ENCODE assay signal across 2 cellular contexts in genomic region chr9:114314881-114315722, GRCh38.
TF ChIP-seq lines count a peak whose summit lies in the region.

No MANE protein-coding gene starts in this region.

TF ChIP-seq in IMR-90, 13 proteins besides CTCF, POLR2A, EP300 and RAD21:
- TF ChIP-seq ELK1 (IDR thresholded peaks at IDR 0.05; ENCODE audit: borderline replicate concordance, low read depth, low read length) = no peak
- TF ChIP-seq BHLHE40 (IDR thresholded peaks at IDR 0.05; ENCODE audit: low read depth, low read length) = no peak
- TF ChIP-seq MAZ (IDR thresholded peaks at IDR 0.05; ENCODE audit: borderline replicate concordance, low read depth, low read length) = no peak
- no peak for TF ChIP-seq RCOR1 (IDR thresholded peaks at IDR 0.05; ENCODE audit: insufficient replicate concordance, low read length)
- no peak for TF ChIP-seq RFX5 (IDR thresholded peaks at IDR 0.05; ENCODE audit: low read depth, low read length)
- no peak for TF ChIP-seq USF2 (IDR thresholded peaks at IDR 0.05; ENCODE audit: low read depth, low read length)
- TF ChIP-seq SMC3 (IDR thresholded peaks at IDR 0.05; ENCODE audit: low read depth, low read length) = no peak
- TF ChIP-seq CHD1 (IDR thresholded peaks at IDR 0.05; ENCODE audit: low read depth, low read length) = no peak
- no peak for TF ChIP-seq NFE2L2 (IDR thresholded peaks at IDR 0.05; ENCODE audit: low read depth, low read length)
- no peak for TF ChIP-seq MAFK (IDR thresholded peaks at IDR 0.05; ENCODE audit: low read depth, low read length)
- no peak for TF ChIP-seq FOS (IDR thresholded peaks at IDR 0.05; ENCODE audit: low read depth, low read length)
- no peak for TF ChIP-seq MXI1 (IDR thresholded peaks at IDR 0.05; ENCODE audit: borderline replicate concordance, low read depth, low read length)
- no peak for TF ChIP-seq CEBPB (IDR thresholded peaks at IDR 0.05; ENCODE audit: low read depth, low read length)

TF ChIP-seq in SK-N-SH, 30 proteins besides CTCF, POLR2A, EP300 and RAD21:
- no peak for TF ChIP-seq SIN3A (IDR thresholded peaks at IDR 0.05; ENCODE audit: borderline replicate concordance, low read depth, low read length)
- no peak for TF ChIP-seq NFIC (IDR thresholded peaks at IDR 0.05; ENCODE audit: borderline replicate concordance)
- TF ChIP-seq ELF1 (IDR thresholded peaks at IDR 0.05) = no peak
- TF ChIP-seq ZBTB33 (IDR thresholded peaks at IDR 0.05; ENCODE audit: borderline replicate concordance, low read depth) = no peak
- TF ChIP-seq POLR2AphosphoS5 (IDR thresholded peaks at IDR 0.05; ENCODE audit: low read depth, low read length) = no peak
- no peak for TF ChIP-seq JUND (IDR thresholded peaks at IDR 0.05)
- no peak for TF ChIP-seq PBX3 (IDR thresholded peaks at IDR 0.05)
- TF ChIP-seq IRF3 (IDR thresholded peaks at IDR 0.05; ENCODE audit: low read depth, low read length) = no peak
- TF ChIP-seq USF2 (IDR thresholded peaks at IDR 0.05; ENCODE audit: borderline replicate concordance, low read depth, low read length) = no peak
- TF ChIP-seq RFX5 (IDR thresholded peaks at IDR 0.05; ENCODE audit: low read length) = no peak
- TF ChIP-seq FOXM1 (IDR thresholded peaks at IDR 0.05; ENCODE audit: low read depth) = no peak
- TF ChIP-seq CHD2 (IDR thresholded peaks at IDR 0.05; ENCODE audit: low read length, partially characterized antibody) = no peak
- TF ChIP-seq RXRA (IDR thresholded peaks at IDR 0.05; ENCODE audit: borderline replicate concordance, low read depth) = no peak
- TF ChIP-seq RCOR1 (IDR thresholded peaks at IDR 0.05; ENCODE audit: low read length) = no peak
- no peak for TF ChIP-seq TCF12 (IDR thresholded peaks at IDR 0.05)
- TF ChIP-seq MAX (IDR thresholded peaks at IDR 0.05; ENCODE audit: low read depth) = no peak
- no peak for TF ChIP-seq USF1 (IDR thresholded peaks at IDR 0.05; ENCODE audit: borderline replicate concordance, low read depth)
- no peak for TF ChIP-seq TAF1 (IDR thresholded peaks at IDR 0.05; ENCODE audit: borderline replicate concordance, low read depth, low read length)
- TF ChIP-seq FOSL2 (IDR thresholded peaks at IDR 0.05; ENCODE audit: borderline replicate concordance, low read depth) = no peak
- TF ChIP-seq EZH2phosphoT487 (IDR thresholded peaks at IDR 0.05; ENCODE audit: borderline replicate concordance, low read depth) = no peak
